9 cellular contexts compared by ENCODE assay signal in the genomic region with DNA sequence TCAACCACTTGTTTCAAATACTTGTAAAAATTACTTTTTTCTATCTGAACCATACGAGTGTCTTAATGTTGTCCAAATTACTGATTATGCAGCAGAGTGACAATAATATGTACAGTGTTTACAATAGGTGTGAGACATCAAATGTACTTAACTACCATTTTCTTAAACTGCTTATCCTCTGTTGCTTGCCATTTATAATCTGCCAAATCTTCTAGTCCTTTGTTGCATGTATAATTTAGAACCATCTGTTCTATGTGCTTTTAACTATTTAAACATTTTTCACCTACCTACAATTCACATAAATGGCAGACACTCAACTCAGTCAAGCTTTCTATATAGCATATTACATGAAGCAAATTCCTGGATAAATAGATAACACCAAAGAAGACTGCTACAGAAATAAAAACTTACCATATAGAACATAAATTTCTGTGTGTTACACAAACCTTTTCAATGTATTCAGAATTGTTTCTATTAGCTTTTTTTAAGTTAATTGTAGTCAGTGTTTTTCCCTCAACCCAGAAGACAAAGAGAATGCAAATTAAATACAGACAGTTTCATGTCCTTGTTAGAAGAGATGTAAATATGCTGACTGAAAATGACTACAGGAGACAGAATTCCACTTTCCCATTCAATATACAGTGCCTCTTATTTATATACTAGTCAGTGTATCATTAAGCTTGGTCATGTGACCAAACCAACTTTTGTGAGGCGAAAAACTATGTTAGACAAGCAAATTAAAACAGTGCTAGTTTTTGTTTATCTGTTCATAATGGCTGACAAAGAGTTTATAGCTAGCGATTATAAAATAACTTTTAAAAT. TPM values are rescaled to one million over a fixed set of nuclear protein-coding genes. Genes with fewer than 3 reads are reported as not detected.
DNase-seq lines count a peak whose midpoint lies in the region; TF ChIP-seq lines count a peak whose summit lies in the region.
"Had no signal": no experiment of that assay in that cellular context is flagged by ENCODE, and none has a peak within 500 bp of the region (broad histone marks: within the 10 kb centered on the region; RNA-seq: fewer than 3 reads in every experiment).

No MANE protein-coding gene starts in this region.

- 6 to 25% methylated on average over 3 of the region's 3 CpGs for whole genome bisulfite sequencing in sigmoid colon, 2 donors

- no peaks in the 10 kb centered on the region for H4K20me1 ChIP-seq in fibroblast of lung (ENCODE audit: control insufficient read depth, extremely low read depth, insufficient read depth, low read length)

- POLR2A ChIA-PET in HEK293T (lab: Yijun Ruan, JAX), result no interaction called here

- H3K4me3 ChIP-seq in Peyer's patch (peak overlapping the region in 3 of 4 donors; percentile 56 to 86 (median 75)), fibroblast of lung (replicated peaks in 1 of 4; ENCODE audit: control extremely low read depth in 1 of 4, insufficient read depth in 1 of 4, low read depth in 3 of 4, low read length in 4 of 4) (peak overlapping the region; percentile 61 to 97 (median 71)), sigmoid colon (peak overlapping the region; percentile 75 to 94 (median 85))

- TF ChIP-seq CTCF in Peyer's patch (IDR thresholded peaks at IDR 0.05) (no peak), fibroblast of lung (conservative IDR thresholded peaks at IDR 0.05 in 1 of 2, IDR thresholded peaks at IDR 0.05 in 1 of 2; ENCODE audit: low read depth in 1 of 2, low read length in 2 of 2) (no peak), sigmoid colon (IDR thresholded peaks at IDR 0.05) (no peak)

- H3K27me3 ChIP-seq in Peyer's patch (no peaks in the 10 kb centered on the region), fibroblast of lung (ENCODE audit: control insufficient read depth, insufficient read depth, low read length) (no peaks in the 10 kb centered on the region), sigmoid colon (no peaks in the 10 kb centered on the region)

- TF ChIP-seq POLR2A in Peyer's patch (IDR thresholded peaks at IDR 0.05), result peak; percentile 25 to 40
- TF ChIP-seq POLR2A in sigmoid colon (IDR thresholded peaks at IDR 0.05), result no peak

- H3K36me3 Mint-ChIP-seq in activated T-helper 2 cell treated with anti-CD3 and anti-CD28 coated beads, Interferon-gamma antibody, Interleukin-2, Interleukin-4, amounts not matched to agents 10 μg/mL and 5 μg/mL and 100 μg/mL, durations not matched to agents 14 hours and 24 hours and 36 hours (ENCODE audit: low read depth), result no peaks in the 10 kb centered on the region
- H3K36me3 Mint-ChIP-seq: activated naive CD8-positive, alpha-beta T cell treated with anti-CD3 and anti-CD28 coated beads, Interleukin-2, amount 10 ng/mL, durations not matched to agents 7 days and 5 days had no signal

- H3K27ac Mint-ChIP-seq in activated T-helper 2 cell treated with anti-CD3 and anti-CD28 coated beads, Interferon-gamma antibody, Interleukin-2, Interleukin-4, amounts not matched to agents 10 μg/mL and 5 μg/mL and 100 μg/mL, durations not matched to agents 14 hours and 24 hours and 36 hours, result no peak overlapping the region
- H3K27ac Mint-ChIP-seq: activated naive CD8-positive, alpha-beta T cell treated with anti-CD3 and anti-CD28 coated beads, Interleukin-2, amount 10 ng/mL, durations not matched to agents 7 days and 5 days had no signal

- H3K4me2 ChIP-seq in fibroblast of lung (ENCODE audit: extremely low read depth, insufficient read depth, low read length), result peak overlapping the region; percentile 92

- H3K36me3 ChIP-seq in Peyer's patch, result no peaks in the 10 kb centered on the region
- H3K36me3 ChIP-seq in fibroblast of lung (ENCODE audit: control insufficient read depth, insufficient read depth, low read length), result no peaks in the 10 kb centered on the region
- H3K36me3 ChIP-seq in sigmoid colon, result no peaks in the 10 kb centered on the region

- H2AFZ ChIP-seq in fibroblast of lung (ENCODE audit: low read length), result no peak overlapping the region

- peaks cover 22% of the 10 kb centered on the region for H3K79me2 ChIP-seq in fibroblast of lung (ENCODE audit: control insufficient read depth, insufficient read depth, low read length)

- H3K9me3 ChIP-seq in Peyer's patch (no peaks in the 10 kb centered on the region), fibroblast of lung (ENCODE audit: control insufficient read depth, insufficient read depth, low read depth, low read length) (no peaks in the 10 kb centered on the region), sigmoid colon (no peaks in the 10 kb centered on the region)

- H3K4me1 Mint-ChIP-seq in activated T-helper 2 cell treated with anti-CD3 and anti-CD28 coated beads, Interferon-gamma antibody, Interleukin-2, Interleukin-4, amounts not matched to agents 10 μg/mL and 5 μg/mL and 100 μg/mL, durations not matched to agents 14 hours and 24 hours and 36 hours (ENCODE audit: low read depth), result peaks cover 10% of the 10 kb centered on the region

- no peak overlapping the region for H3K4me3 Mint-ChIP-seq in activated T-helper 2 cell treated with anti-CD3 and anti-CD28 coated beads, Interferon-gamma antibody, Interleukin-2, Interleukin-4, amounts not matched to agents 10 μg/mL and 5 μg/mL and 100 μg/mL, durations not matched to agents 14 hours and 24 hours and 36 hours (ENCODE audit: low read depth)

- peak overlapping the region; percentile 75 to 99 (median 90) for H3K27ac ChIP-seq in Peyer's patch
- H3K27ac ChIP-seq in fibroblast of lung (ENCODE audit: insufficient read depth, low read length), result peak overlapping the region; percentile 87
- H3K27ac ChIP-seq in sigmoid colon, result peak overlapping the region; percentile 95 to 99 (median 98)

- no peaks in the 10 kb centered on the region for H3K9me3 Mint-ChIP-seq in activated T-helper 2 cell treated with anti-CD3 and anti-CD28 coated beads, Interferon-gamma antibody, Interleukin-2, Interleukin-4, amounts not matched to agents 10 μg/mL and 5 μg/mL and 100 μg/mL, durations not matched to agents 14 hours and 24 hours and 36 hours
- H3K9me3 Mint-ChIP-seq: activated naive CD8-positive, alpha-beta T cell treated with anti-CD3 and anti-CD28 coated beads, Interleukin-2, amount 10 ng/mL, durations not matched to agents 7 days and 5 days had no signal

- no peak overlapping the region for H3K9ac ChIP-seq in fibroblast of lung (ENCODE audit: insufficient read depth, low read length)

- CTCF ChIA-PET in HEK293T (lab: Yijun Ruan, JAX), result no interaction called here

- H3K27me3 Mint-ChIP-seq in activated T-helper 2 cell treated with anti-CD3 and anti-CD28 coated beads, Interferon-gamma antibody, Interleukin-2, Interleukin-4, amounts not matched to agents 10 μg/mL and 5 μg/mL and 100 μg/mL, durations not matched to agents 14 hours and 24 hours and 36 hours (ENCODE audit: low read depth), result peaks cover 41% of the 10 kb centered on the region

- TF ChIP-seq EP300 in sigmoid colon (IDR thresholded peaks at IDR 0.05), result no peak

- H3K4me1 ChIP-seq in Peyer's patch (peaks cover 0 to 22% (median 0%) of the 10 kb centered on the region in 4 donors), fibroblast of lung (ENCODE audit: control insufficient read depth, extremely low read depth, insufficient read depth, low read length) (no peaks in the 10 kb centered on the region), sigmoid colon (peaks cover 0 to 64% (median 48%) of the 10 kb centered on the region in 4 donors)

- DNase-seq in NCI-H2171 treated with DMSO at 0.1 percent for 48 hours (lab: John Stamatoyannopoulos, UW), result peak; percentile 72
- no peak for DNase-seq in NCI-H2171 (lab: John Stamatoyannopoulos, UW)
- DNase-seq in Peyer's patch, result no peak
- peak; percentile 48 to 65 for DNase-seq in fibroblast of lung (ENCODE audit: low read depth in 2 of 2)
- DNase-seq in sigmoid colon, result no peak
- no peak for DNase-seq in HEK293T (ENCODE audit: extremely low spot score)
- no peak for DNase-seq in GM03348 (ENCODE audit: low spot score)
- no peak for DNase-seq in activated T-helper 2 cell treated with anti-CD3 and anti-CD28 coated beads, Interferon-gamma antibody, Interleukin-2, Interleukin-4, amounts not matched to agents 10 μg/mL and 5 μg/mL and 100 μg/mL, durations not matched to agents 14 hours and 24 hours and 36 hours (ENCODE audit: low spot score)
- DNase-seq: activated naive CD8-positive, alpha-beta T cell treated with anti-CD3 and anti-CD28 coated beads, Interleukin-2, amount 10 ng/mL, durations not matched to agents 7 days and 5 days had no signal

- intact Hi-C loops in sigmoid colon (cut with DNase I), result loop anchor here (5.0 to 10.0 kb wide), 3 partner anchors 184 to 649 kb away; a partner anchor contains a TSS
- intact Hi-C loops in activated T-helper 2 cell treated with anti-CD3 and anti-CD28 coated beads, Interferon-gamma antibody, Interleukin-2, Interleukin-4, amounts not matched to agents 10 μg/mL and 5 μg/mL and 100 μg/mL, durations not matched to agents 14 hours and 24 hours and 36 hours (cut with micrococcal nuclease), result loop anchor here (10.0 kb wide), 1 partner anchor 329 kb away; a partner anchor contains a TSS

TF ChIP-seq in HEK293T, 16 proteins besides CTCF, POLR2A, EP300 and RAD21:
- no peak for TF ChIP-seq SP1 (IDR thresholded peaks at IDR 0.05)
- no peak for TF ChIP-seq CTBP1 (IDR thresholded peaks at IDR 0.05; ENCODE audit: borderline replicate concordance)
- TF ChIP-seq L3MBTL2 (conservative IDR thresholded peaks at IDR 0.05), result no peak
- TF ChIP-seq ZNF384 (IDR thresholded peaks at IDR 0.05), result no peak
- TF ChIP-seq SUZ12 (IDR thresholded peaks at IDR 0.05), result no peak
- TF ChIP-seq ARNT (IDR thresholded peaks at IDR 0.05), result no peak
- TF ChIP-seq FOXM1 (IDR thresholded peaks at IDR 0.05; ENCODE audit: borderline replicate concordance), result no peak
- no peak for TF ChIP-seq FOXA1 (IDR thresholded peaks at IDR 0.05)
- no peak for TF ChIP-seq BHLHE40 (IDR thresholded peaks at IDR 0.05; ENCODE audit: borderline replicate concordance)
- TF ChIP-seq ELF4 (IDR thresholded peaks at IDR 0.05), result no peak

RNA-seq across cellular contexts. Expression of a gene that starts 2.6 kb away (rescaled TPM):
- total RNA-seq in Peyer's patch, result 100 to 1,000 TPM; 104 to 301 (median 157) TPM
- 47.0 and 61.8 TPM in 2 replicates for total RNA-seq in fibroblast of lung
- polyA plus RNA-seq in fibroblast of lung, result 16.3 and 28.0 TPM in 2 replicates
- polyA plus RNA-seq in fibroblast of lung (2012), result 8.7 and 17.1 TPM in 2 replicates
- polyA minus RNA-seq in fibroblast of lung (ENCODE audit: low replicate concordance), result 14.7 and 34.3 TPM in 2 replicates
- 100 to 1,000 TPM; 105 to 156 (median 145) TPM for total RNA-seq in sigmoid colon
- 10 to 100 TPM in 1 of 3 donors, 1 to 10 TPM in 2; 7.6 to 18.4 (median 9.0) TPM for polyA plus RNA-seq in sigmoid colon
- 6.4 and 6.5 TPM in 2 replicates for total RNA-seq in activated T-helper 2 cell treated with anti-CD3 and anti-CD28 coated beads, Interferon-gamma antibody, Interleukin-2, Interleukin-4, amounts not matched to agents 10 μg/mL and 5 μg/mL and 100 μg/mL, durations not matched to agents 14 hours and 24 hours and 36 hours

Comparison
In these comparisons a context has a peak if more than half of its experiments do, and no peak if none do; other contexts are left out.
1. DNase-seq: peak in NCI-H2171 treated with DMSO at 0.1 percent for 48 hours (single experiment) and fibroblast of lung (2 of 2); none in NCI-H2171 (single experiment), Peyer's patch (0 of 3), sigmoid colon (single experiment), HEK293T (single experiment), GM03348 (single experiment) and activated T-helper 2 cell treated with anti-CD3 and anti-CD28 coated beads, Interferon-gamma antibody, Interleukin-2, Interleukin-4, amounts not matched to agents 10 μg/mL and 5 μg/mL and 100 μg/mL, durations not matched to agents 14 hours and 24 hours and 36 hours (single experiment).
2. POLR2A ChIP-seq: peak in Peyer's patch (2 of 2); none in sigmoid colon (0 of 2).
3. Peak in every context shown above with its lines, with median percentiles within 50 percentile points of each other: H3K27ac ChIP-seq and H3K4me3 ChIP-seq.